In the genomic region with DNA sequence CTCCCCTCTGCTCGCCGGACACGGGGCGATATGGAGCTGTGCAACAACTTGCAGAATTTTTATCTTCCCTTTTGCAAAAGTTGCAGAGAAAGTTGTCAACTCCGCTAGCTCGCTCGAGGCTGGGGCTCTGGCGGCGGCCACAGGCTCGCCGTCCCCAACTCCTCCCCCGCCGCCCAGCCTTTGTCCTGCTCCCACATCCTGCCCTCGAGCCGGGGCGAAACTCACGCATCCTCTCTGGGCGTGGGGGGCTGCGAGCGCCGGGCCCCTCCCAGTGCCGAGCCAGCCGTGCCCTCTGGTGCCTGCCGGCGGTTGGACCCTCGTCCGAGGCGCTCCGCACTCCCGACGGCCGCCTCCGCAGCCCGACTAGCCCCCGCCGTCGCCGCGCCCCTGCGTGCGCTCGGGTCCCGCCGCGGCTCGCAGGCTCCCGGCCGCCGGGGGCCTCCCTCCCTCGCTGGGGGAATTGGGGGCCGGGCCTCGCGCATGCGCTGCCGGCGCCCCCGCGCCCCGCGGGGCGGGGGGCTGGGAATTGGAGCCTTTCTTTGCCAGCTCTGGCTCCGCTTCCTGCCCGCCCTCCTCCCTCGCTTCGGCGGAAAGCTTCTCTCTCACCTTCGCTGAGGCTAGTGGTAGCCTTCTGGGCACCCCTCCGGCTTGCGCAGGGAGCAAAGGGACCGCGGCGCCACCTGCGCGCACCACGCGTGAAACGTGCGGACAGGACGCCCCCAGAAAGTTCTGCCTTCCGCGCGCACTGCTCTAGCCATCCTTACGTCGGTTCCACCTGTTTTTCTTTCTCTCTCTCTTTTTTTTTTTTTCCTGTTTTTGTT, we compare ENCODE assay signal across 8 cellular contexts. TPM values are rescaled to one million over a fixed set of nuclear protein-coding genes. Genes with fewer than 3 reads are reported as not detected.
DNase-seq lines count a peak whose midpoint lies in the region; ATAC-seq and TF ChIP-seq lines count a peak whose summit lies in the region.

A gene with protein sequence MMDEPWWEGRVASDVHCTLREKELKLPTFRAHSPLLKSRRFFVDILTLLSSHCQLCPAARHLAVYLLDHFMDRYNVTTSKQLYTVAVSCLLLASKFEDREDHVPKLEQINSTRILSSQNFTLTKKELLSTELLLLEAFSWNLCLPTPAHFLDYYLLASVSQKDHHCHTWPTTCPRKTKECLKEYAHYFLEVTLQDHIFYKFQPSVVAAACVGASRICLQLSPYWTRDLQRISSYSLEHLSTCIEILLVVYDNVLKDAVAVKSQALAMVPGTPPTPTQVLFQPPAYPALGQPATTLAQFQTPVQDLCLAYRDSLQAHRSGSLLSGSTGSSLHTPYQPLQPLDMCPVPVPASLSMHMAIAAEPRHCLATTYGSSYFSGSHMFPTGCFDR (minus strand): TSS at position 426 of the 821 bp plus-strand sequence. CDS start 641 bp downstream, outside the sequence.

- H3K4me1 ChIP-seq in body of pancreas (peaks cover 17% of the 10 kb centered on the region), iPS DF 6.9 (ENCODE audit: control insufficient read depth, insufficient read depth, low read length) (peaks cover 7% of the 10 kb centered on the region)

- WGBS in body of pancreas, 2 donors: 1 to 2% methylated on average over 28 to 71 of the region's 84 CpGs
- no CpG with 5 or more reads among the region's 84 CpGs for WGBS in iPS DF 6.9 (ENCODE audit: insufficient coverage, insufficient read length)

- peak; percentile 48 for ATAC-seq in HG02973 (IDR thresholded peaks at IDR 0.05; ENCODE audit: unreplicated experiment)
- peak; percentile 69 for ATAC-seq in body of pancreas

- TF ChIP-seq POLR2A in body of pancreas (IDR thresholded peaks at IDR 0.05): no peak

- no peak for TF ChIP-seq CTCF in body of pancreas (IDR thresholded peaks at IDR 0.05)

- no peak within 1 kb of the TSS for H3K27ac ChIP-seq in body of pancreas
- no peak within 1 kb of the TSS for H3K27ac ChIP-seq in iPS DF 6.9 (ENCODE audit: low read length)

- H3K9me3 ChIP-seq in body of pancreas (no peaks in the 10 kb centered on the region), iPS DF 6.9 (ENCODE audit: control insufficient read depth, insufficient read depth, low read length) (no peaks in the 10 kb centered on the region)

- intact Hi-C loops in body of pancreas (cut with DNase I): no loop called here

- DNase-seq in activated CD4-positive, alpha-beta T cell treated with anti-CD3 and anti-CD28 coated beads for 48 hours: peak; percentile 12
- DNase-seq in activated CD4-positive, alpha-beta T cell treated with anti-CD3 and anti-CD28 coated beads, Interleukin-2, amount 50 U/mL, for 1 hour: no peak
- DNase-seq in NCI-H460 (ENCODE audit: extremely low read depth, low read depth): peak; percentile 58
- DNase-seq in body of pancreas: peak in 3 of 4 donors; percentile 16 to 41 (median 27)
- DNase-seq in iPS DF 6.9 (ENCODE audit: low read depth, low spot score): no peak
- peak; percentile 87 for DNase-seq in retina
- no peak for DNase-seq in NCI-H187 treated with DMSO at 0.1 percent for 48 hours (lab: John Stamatoyannopoulos, UW)

- H3K4me3 ChIP-seq in body of pancreas (no peak within 1 kb of the TSS), iPS DF 6.9 (ENCODE audit: low read length) (peak within 1 kb of the TSS; percentile 86)

- H3K36me3 ChIP-seq in body of pancreas (replicated peaks in 1 of 2; ENCODE audit: insufficient read depth in 1 of 2, low read depth in 2 of 2) (no peaks in the 10 kb centered on the region), iPS DF 6.9 (ENCODE audit: control insufficient read depth, insufficient read depth, low read length) (peaks cover 5% of the 10 kb centered on the region; the same call in 1 of the 2 replicates)

- H3K27me3 ChIP-seq in body of pancreas (no peaks in the 10 kb centered on the region), iPS DF 6.9 (ENCODE audit: control insufficient read depth, insufficient read depth, low read length) (no peaks in the 10 kb centered on the region)

RNA-seq across cellular contexts. Expression of the gene that starts here (rescaled TPM):
- total RNA-seq in NCI-H460 (2014; rRNA removed; shearing (Covaris generic)): 9.1 and 10.3 TPM in 2 replicates
- polyA plus RNA-seq in NCI-H460 (2014; cell fraction: nucleus; rRNA removed): 2.4 and 4.6 TPM in 2 replicates
- under 1 TPM; 0.26 to 0.66 TPM for total RNA-seq in body of pancreas

Comparison
In these comparisons a context has a peak if more than half of its experiments do, and no peak if none do; other contexts are left out.
1. DNase-seq: peak in activated CD4-positive, alpha-beta T cell treated with anti-CD3 and anti-CD28 coated beads for 48 hours (single experiment), NCI-H460 (single experiment) and retina (single experiment); none in activated CD4-positive, alpha-beta T cell treated with anti-CD3 and anti-CD28 coated beads, Interleukin-2, amount 50 U/mL, for 1 hour (single experiment), iPS DF 6.9 (single experiment) and NCI-H187 treated with DMSO at 0.1 percent for 48 hours (single experiment).
2. Peak in DNase-seq and ATAC-seq in body of pancreas; RNA of the gene not detected or under 1 TPM.